Comparison of ENCODE assay signal across 14 cellular contexts in genomic region chr12:53749986-53750811, GRCh38. TPM values are rescaled to one million over a fixed set of nuclear protein-coding genes. Genes with fewer than 3 reads are reported as not detected.
DNase-seq lines count a peak whose midpoint lies in the region; ATAC-seq and TF ChIP-seq lines count a peak whose summit lies in the region.
"Had no signal": no experiment of that assay in that cellular context is flagged by ENCODE, and none has a peak within 500 bp of the region (broad histone marks: within the 10 kb centered on the region; RNA-seq: fewer than 3 reads in every experiment).

No MANE protein-coding gene starts in this region.

- H2AFZ ChIP-seq in PC-3 (ENCODE audit: low read length): peak overlapping the region; percentile 86; the same call in 1 of the 2 replicates

- intact Hi-C loops in PC-3 (cut with micrococcal nuclease): no loop called here

- H3K4me1 ChIP-seq in BE2C (peaks cover 3% of the 10 kb centered on the region; the same call in 1 of the 2 replicates), ES-I3 (ENCODE audit: insufficient read depth, low read length) (peaks cover 9% of the 10 kb centered on the region; the same call in 1 of the 2 replicates), PC-3 (ENCODE audit: insufficient read depth, low read length) (peaks cover 24% of the 10 kb centered on the region), iPS-18a (ENCODE audit: control insufficient read depth, low read depth, low read length) (peaks cover 22% of the 10 kb centered on the region)

- H3F3A ChIP-seq in PC-3 (ENCODE audit: low read length, unreplicated experiment): no peaks in the 10 kb centered on the region

- CTCF ChIA-PET in PC-3 (lab: Charles Lee): no interaction called here

- ATAC-seq in PC-3 (no peak), GM18858 (IDR thresholded peaks at IDR 0.05; ENCODE audit: unreplicated experiment) (no peak), GM19328 (IDR thresholded peaks at IDR 0.05; ENCODE audit: unreplicated experiment) (no peak), GM18873 (IDR thresholded peaks at IDR 0.05; ENCODE audit: low FRiP score, unreplicated experiment) (no peak)

- H3K27me3 ChIP-seq in BE2C (peaks cover 80% of the 10 kb centered on the region), PC-3 (ENCODE audit: low read length) (0 out of 2 replicates have a peak, but pooled peaks cover 3% of the 10 kb centered on the region), iPS-18a (ENCODE audit: control insufficient read depth, insufficient read depth, low read length) (peaks cover 98% of the 10 kb centered on the region)

- no peaks in the 10 kb centered on the region for H3K9me2 ChIP-seq in PC-3 (replicated peaks; ENCODE audit: low read length)

- H3K36me3 ChIP-seq in BE2C: no peaks in the 10 kb centered on the region
- H3K36me3 ChIP-seq in ES-I3 (ENCODE audit: insufficient read depth, low read length): no peaks in the 10 kb centered on the region
- H3K36me3 ChIP-seq in PC-3 (ENCODE audit: low read depth, low read length): no peaks in the 10 kb centered on the region; the same call in 1 of the 2 replicates
- H3K36me3 ChIP-seq in iPS-18a (ENCODE audit: control insufficient read depth, low read depth, low read length): no peaks in the 10 kb centered on the region
- H3K36me3 ChIP-seq: cardiac muscle cell had no signal

- POLR2A ChIA-PET in PC-3 (lab: Charles Lee; ENCODE audit: unreplicated experiment): no interaction called here

- no peaks in the 10 kb centered on the region for H4K20me1 ChIP-seq in PC-3 (ENCODE audit: low read length)

- TF ChIP-seq CTCF in BE2C (IDR thresholded peaks at IDR 0.05; ENCODE audit: low read depth, low read length) (no peak), PC-3 (conservative IDR thresholded peaks at IDR 0.05; ENCODE audit: low read depth, low read length) (no peak)

- H3K9me3 ChIP-seq in BE2C: no peaks in the 10 kb centered on the region
- no peaks in the 10 kb centered on the region for H3K9me3 ChIP-seq in ES-I3 (ENCODE audit: control insufficient read depth, insufficient read depth, low read length)
- H3K9me3 ChIP-seq in PC-3 (ENCODE audit: low read length): no peaks in the 10 kb centered on the region
- H3K9me3 ChIP-seq in iPS-18a (ENCODE audit: control insufficient read depth, low read depth, low read length): no peaks in the 10 kb centered on the region

- H3K9ac ChIP-seq in ES-I3 (ENCODE audit: low read depth, low read length): peak overlapping the region; percentile 60; the same call in 1 of the 2 replicates
- H3K9ac ChIP-seq in PC-3 (ENCODE audit: low read length): no peak overlapping the region
- no peak overlapping the region for H3K9ac ChIP-seq in iPS-18a (ENCODE audit: low read length)

- H3K27ac ChIP-seq in PC-3 (ENCODE audit: low read length) (no peak overlapping the region), iPS-18a (ENCODE audit: low read length) (no peak overlapping the region)
- H3K27ac ChIP-seq: cardiac muscle cell had no signal

- BruUV-seq in PC-3 (replicated peaks; lab: Mats Ljungman, UMichigan): no TSS peak

- H3K4me2 ChIP-seq in PC-3 (ENCODE audit: low read length): peak overlapping the region; percentile 91

- H3K4me3 ChIP-seq in BE2C (ENCODE audit: low read depth, low read length) (peak overlapping the region; percentile 49), PC-3 (ENCODE audit: low read length) (no peak overlapping the region), iPS-18a (ENCODE audit: low read length) (peak overlapping the region; percentile 64)

- no peaks in the 10 kb centered on the region for H3K79me2 ChIP-seq in PC-3 (ENCODE audit: low read length)

- no peak for DNase-seq in BE2C
- DNase-seq in PC-3: no peak
- no peak for DNase-seq in hypothalamus (lab: John Stamatoyannopoulos, UW)
- DNase-seq: natural killer cell; SHP77 treated with DMSO at 0.1 percent for 48 hours; stimulated activated CD4-positive, alpha-beta T cell treated with anti-CD3 and anti-CD28 coated beads, Interleukin-12 subunit alpha, Interleukin-12 subunit beta, amount 100 ng/mL, for 4 hours had no signal

RNA-seq across cellular contexts. Expression of gene CISTR, which starts 1.6 kb away (rescaled TPM):
- not detected for polyA plus RNA-seq in BE2C (2012; ENCODE audit: insufficient read depth, insufficient read length, low read depth)
- not detected in 2 replicates for total RNA-seq in PC-3 (2014; rRNA removed)
- total RNA-seq: activated T-cell treated with anti-CD3 and anti-CD28 coated beads, Interleukin-2, amount 50 U/mL, for 72 hours; cardiac muscle cell; natural killer cell had no signal
- polyA plus RNA-seq: keratinocyte had no signal

RNA-seq across cellular contexts. Expression of gene CALCOCO1, which starts 22.9 kb away (rescaled TPM):
- 13.1 TPM for polyA plus RNA-seq in BE2C (2012; ENCODE audit: insufficient read depth, insufficient read length, low read depth)
- 20.4 and 30.6 TPM in 2 replicates for total RNA-seq in PC-3 (2014; rRNA removed)
